11 cellular contexts compared by ENCODE assay signal in the genomic region with DNA sequence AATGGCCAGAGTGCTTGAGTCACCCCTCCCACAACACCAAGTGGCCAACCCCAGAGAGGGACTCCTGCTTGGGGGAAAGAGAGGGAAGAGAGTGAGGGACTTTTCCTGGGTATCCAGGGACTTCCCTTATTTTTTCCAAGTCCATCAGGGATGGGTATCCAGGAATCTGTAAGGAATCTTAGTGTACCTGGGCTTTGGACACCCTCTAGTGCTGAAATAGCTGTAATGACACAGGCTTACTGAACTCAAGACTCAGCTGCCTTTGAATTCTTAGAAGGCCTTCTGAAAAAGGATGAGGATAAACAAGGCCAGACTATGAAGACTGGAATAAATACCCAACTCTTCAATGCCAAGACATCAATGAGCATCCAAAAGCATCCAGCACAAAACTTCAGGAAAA. TPM values are rescaled to one million over a fixed set of nuclear protein-coding genes. Genes with fewer than 3 reads are reported as not detected.
DNase-seq lines count a peak whose midpoint lies in the region; ATAC-seq and TF ChIP-seq lines count a peak whose summit lies in the region.
"Had no signal": no experiment of that assay in that cellular context is flagged by ENCODE, and none has a peak within 500 bp of the region (broad histone marks: within the 10 kb centered on the region; RNA-seq: fewer than 3 reads in every experiment).

No MANE protein-coding gene starts in this region.

- dilution Hi-C loops in mammary epithelial cell (cut with HindIII; ENCODE audit: low sequenced_read_pairs), result no loop called here

- H3K36me3 ChIP-seq in mammary epithelial cell (ENCODE audit: insufficient read depth, low read length), result no peaks in the 10 kb centered on the region

- H3K27me3 ChIP-seq in mammary epithelial cell (ENCODE audit: insufficient read depth, low read length), result no peaks in the 10 kb centered on the region
- H3K27me3 ChIP-seq: ascending aorta had no signal

- peak; percentile 13 for DNase-seq in Daoy (ENCODE audit: low read depth)
- DNase-seq in LoVo (ENCODE audit: low spot score), result peak; percentile 10
- peak; percentile 33 for DNase-seq in mammary epithelial cell
- DNase-seq in lung microvascular endothelial cell (ENCODE audit: low read depth in 2 of 2), result peak; percentile 6 to 25
- DNase-seq in GDM1 (lab: John Stamatoyannopoulos, UW), result no peak
- no peak for DNase-seq in activated CD4-positive, alpha-beta T cell treated with anti-CD3 and anti-CD28 coated beads, Interleukin-2, amount 50 U/mL, for 1 hour
- DNase-seq: activated CD4-positive, alpha-beta T cell treated with anti-CD3 and anti-CD28 coated beads for 36 hours had no signal

- no TSS peak for BruUV-seq in mammary epithelial cell (replicated peaks; lab: Mats Ljungman, UMichigan)

- H3K4me3 ChIP-seq in mammary epithelial cell (replicated peaks in 1 of 3; ENCODE audit: insufficient read depth in 1 of 3, low read depth in 2 of 3, low read length in 3 of 3), result no peak overlapping the region
- H3K4me3 ChIP-seq: ascending aorta had no signal

- TF ChIP-seq CTCF in mammary epithelial cell (conservative IDR thresholded peaks at IDR 0.05 in 1 of 2, IDR thresholded peaks at IDR 0.05 in 1 of 2; ENCODE audit: extremely low read depth in 1 of 2, insufficient read depth in 1 of 2, low read depth in 1 of 2, low read length in 2 of 2), result peak; percentile 62 to 83

- no peak overlapping the region for H3K4me2 ChIP-seq in mammary epithelial cell (ENCODE audit: insufficient read depth, low read depth, low read length)

- no peaks in the 10 kb centered on the region for H3K9me3 ChIP-seq in mammary epithelial cell (replicated peaks; ENCODE audit: insufficient read depth, low read length)
- H3K9me3 ChIP-seq: ascending aorta had no signal

- no peak overlapping the region for H3K27ac ChIP-seq in mammary epithelial cell (ENCODE audit: insufficient read depth, low read depth, low read length)
- H3K27ac ChIP-seq: ascending aorta had no signal

- H3K4me1 ChIP-seq in mammary epithelial cell (ENCODE audit: insufficient read depth, low read length), result no peaks in the 10 kb centered on the region

- intact Hi-C loops in mammary epithelial cell (cut with micrococcal nuclease), result loop anchor here (1.0 to 5.0 kb wide), 4 partner anchors 62 to 695 kb away; no protein-coding TSS in a partner anchor

- no peaks in the 10 kb centered on the region for H4K20me1 ChIP-seq in mammary epithelial cell (ENCODE audit: insufficient read depth, low read length)

- in situ Hi-C loops in mammary epithelial cell (cut with MboI; ENCODE audit: low sequenced_read_pairs in 2 of 2), result no loop called here

- no peaks in the 10 kb centered on the region for H3K79me2 ChIP-seq in mammary epithelial cell (ENCODE audit: insufficient read depth, low read length)

- no peak for ATAC-seq in HG02623 (IDR thresholded peaks at IDR 0.05; ENCODE audit: unreplicated experiment)
- no peak for ATAC-seq in GM21723 (IDR thresholded peaks at IDR 0.05; ENCODE audit: unreplicated experiment)
- ATAC-seq: activated CD4-positive, alpha-beta T cell treated with anti-CD3 and anti-CD28 coated beads for 36 hours had no signal

- CTCF ChIA-PET in mammary epithelial cell (lab: Charles Lee; ENCODE audit: low non-redundant PET), result no interaction called here

- H3K9ac ChIP-seq in mammary epithelial cell (ENCODE audit: insufficient read depth, low read length), result no peak overlapping the region

- no peak overlapping the region for H2AFZ ChIP-seq in mammary epithelial cell (ENCODE audit: low read depth, low read length)

RNA-seq across cellular contexts. Expression of gene TSHB, which starts 12.0 kb away (rescaled TPM):
- not detected in 2 replicates for total RNA-seq in Daoy (2014; rRNA removed; shearing (Covaris generic))
- total RNA-seq in mammary epithelial cell (not detected), lung microvascular endothelial cell (not detected in 2 replicates)
- not detected for polyA plus RNA-seq in mammary epithelial cell
- not detected for polyA minus RNA-seq in mammary epithelial cell
- total RNA-seq: activated CD4-positive, alpha-beta T cell treated with anti-CD3 and anti-CD28 coated beads for 36 hours; ascending aorta; NCI-H460 had no signal

RNA-seq across cellular contexts. Expression of gene TSPAN2, which starts 47.6 kb away (rescaled TPM):
- 11.7 and 14.9 TPM in 2 replicates for total RNA-seq in Daoy (2014; rRNA removed; shearing (Covaris generic))
- total RNA-seq in mammary epithelial cell (1 to 10 TPM in 1 of 2 donors, under 1 TPM in 1; 0.28 to 1.0 TPM), lung microvascular endothelial cell (0.79 and 0.87 TPM in 2 replicates)
- 0.07 TPM for polyA plus RNA-seq in mammary epithelial cell
- 1.4 TPM for polyA minus RNA-seq in mammary epithelial cell

Comparison
In these comparisons a context has a peak if more than half of its experiments do, and no peak if none do; other contexts are left out.
1. DNase-seq: peak in Daoy (single experiment), LoVo (single experiment), mammary epithelial cell (single experiment) and lung microvascular endothelial cell (2 of 2); none in GDM1 (single experiment) and activated CD4-positive, alpha-beta T cell treated with anti-CD3 and anti-CD28 coated beads, Interleukin-2, amount 50 U/mL, for 1 hour (single experiment).